ENCODE assay signal across 8 cellular contexts in genomic region chr18:48948112-48949050, GRCh38. TPM values are rescaled to one million over a fixed set of nuclear protein-coding genes. Genes with fewer than 3 reads are reported as not detected.
DNase-seq lines count a peak whose midpoint lies in the region; ATAC-seq and TF ChIP-seq lines count a peak whose summit lies in the region.

No MANE protein-coding gene starts in this region.

- H3K4me1 ChIP-seq in gastrocnemius medialis, result peaks cover 52 to 61% of the 10 kb centered on the region in 2 donors

- H3K9me3 ChIP-seq in CD4-positive, alpha-beta T cell (ENCODE audit: control insufficient read depth, low read length), result no peaks in the 10 kb centered on the region
- H3K9me3 ChIP-seq in gastrocnemius medialis, result no peaks in the 10 kb centered on the region

- no peak for TF ChIP-seq CTCF in CD4-positive, alpha-beta T cell (IDR thresholded peaks at IDR 0.05)
- TF ChIP-seq CTCF in HFF-Myc (IDR thresholded peaks at IDR 0.05; ENCODE audit: low read depth, low read length, missing control alignments), result no peak
- TF ChIP-seq CTCF in RWPE1 (conservative IDR thresholded peaks at IDR 0.05; ENCODE audit: low read depth), result no peak
- no peak for TF ChIP-seq CTCF in gastrocnemius medialis (IDR thresholded peaks at IDR 0.05 in 4 of 5, conservative IDR thresholded peaks at IDR 0.05 in 1 of 5)

- H3K27me3 Mint-ChIP-seq in CD4-positive, alpha-beta T cell, result no peaks in the 10 kb centered on the region

- peak overlapping the region; percentile 30 for H3K27ac ChIP-seq in CD4-positive, alpha-beta T cell (ENCODE audit: low read depth, low read length)
- H3K27ac ChIP-seq in RWPE1 (peak overlapping the region; percentile 99), gastrocnemius medialis (peak overlapping the region; percentile 90 to 100 (median 94))

- POLR2A ChIA-PET in CD4-positive, alpha-beta T cell (lab: Charles Lee), result interaction anchor here (0.6 to 3.2 kb wide), 6 partner anchors 8 to 171 kb away, joined by 3 to 27 read pairs (median 8); no protein-coding TSS in a partner anchor
- POLR2A ChIA-PET in RWPE1 (lab: Yijun Ruan, JAX; ENCODE audit: low non-redundant PET), result no interaction called here

- peak overlapping the region; percentile 84 for H3K4me3 ChIP-seq in HFF-Myc (replicated peaks; ENCODE audit: low read depth, low read length)
- H3K4me3 ChIP-seq in iPS-11a (ENCODE audit: low read depth, low read length), result peak overlapping the region; percentile 94
- peak overlapping the region; percentile 71 to 94 (median 85) for H3K4me3 ChIP-seq in gastrocnemius medialis

- in situ Hi-C loops in gastrocnemius medialis (cut with MboI; ENCODE audit: low sequenced_read_pairs in 4 of 4), result loop anchor here in 1 of 4 donors (25.0 kb wide), 2 partner anchors 261 to 411 kb away; partner anchors contain the start of gene CTIF

- H3K36me3 Mint-ChIP-seq in CD4-positive, alpha-beta T cell (ENCODE audit: low read depth), result peaks cover 57% of the 10 kb centered on the region

- H3K4me1 Mint-ChIP-seq in CD4-positive, alpha-beta T cell (ENCODE audit: low read depth), result peaks cover 66% of the 10 kb centered on the region

- H3K27ac Mint-ChIP-seq in CD4-positive, alpha-beta T cell, result peak overlapping the region; percentile 99

- H3K27me3 ChIP-seq in CD4-positive, alpha-beta T cell (ENCODE audit: control insufficient read depth, insufficient read depth, low read length), result no peaks in the 10 kb centered on the region
- no peaks in the 10 kb centered on the region for H3K27me3 ChIP-seq in gastrocnemius medialis

- H3K4me3 Mint-ChIP-seq in CD4-positive, alpha-beta T cell, result peak overlapping the region; percentile 100

- peak in 1 of 2 donors; percentile 17 for TF ChIP-seq POLR2A in gastrocnemius medialis (IDR thresholded peaks at IDR 0.05)

- peak in 8 of 10 experiments; percentile 30 to 68 (median 54) for DNase-seq in CD4-positive, alpha-beta T cell
- no peak for DNase-seq in HFF-Myc (ENCODE audit: extremely low read depth, low read depth)
- DNase-seq in RWPE1 (ENCODE audit: low spot score), result no peak
- peak; percentile 88 for DNase-seq in astrocyte of the hippocampus (ENCODE audit: low read depth, low spot score)
- no peak for DNase-seq in gastrocnemius medialis
- DNase-seq in cerebellar nuclear complex (lab: John Stamatoyannopoulos, UW), result no peak

- CTCF ChIA-PET in CD4-positive, alpha-beta T cell (lab: Charles Lee), result interaction anchor here (0.8 to 1.5 kb wide), 3 partner anchors 11 to 94 kb away, joined by 3 to 4 read pairs (median 3); no protein-coding TSS in a partner anchor
- CTCF ChIA-PET in RWPE1 (lab: Yijun Ruan, JAX), result no interaction called here

- H3K9me3 Mint-ChIP-seq in CD4-positive, alpha-beta T cell, result no peaks in the 10 kb centered on the region

- intact Hi-C loops in CD4-positive, alpha-beta T cell (cut with DNase I, micrococcal nuclease), result loop anchor here (1.0 to 10.0 kb wide), 7 partner anchors 7 to 866 kb away; partner anchors contain the start of gene ACAA2 (in 1 of the 2)
- intact Hi-C loops in gastrocnemius medialis (cut with DNase I; ENCODE audit: low total_unique reads), result no loop called here

- no peaks in the 10 kb centered on the region for H3K36me3 ChIP-seq in gastrocnemius medialis

- no peak for ATAC-seq in CD4-positive, alpha-beta T cell (ENCODE audit: poor library complexity)
- ATAC-seq in gastrocnemius medialis (no peak), HG03045 (IDR thresholded peaks at IDR 0.05; ENCODE audit: unreplicated experiment) (no peak)

RNA-seq across cellular contexts. Expression of gene SMAD7, which starts 2.4 kb away (rescaled TPM):
- 100 to 1,000 TPM; 244 to 254 TPM for total RNA-seq in CD4-positive, alpha-beta T cell
- 10 to 100 TPM in 3 of 4 donors, 1 to 10 TPM in 1; 9.1 to 13.4 (median 10.8) TPM for total RNA-seq in gastrocnemius medialis

Comparison
In these comparisons a context has a peak if more than half of its experiments do, and no peak if none do; other contexts are left out.
1. DNase-seq: peak in CD4-positive, alpha-beta T cell (8 of 10) and astrocyte of the hippocampus (single experiment); none in HFF-Myc (single experiment), RWPE1 (single experiment), gastrocnemius medialis (0 of 2) and cerebellar nuclear complex (0 of 2).
2. H3K27ac ChIP-seq: peak in every context shown above with its lines; median percentile 99 in RWPE1; 94 in gastrocnemius medialis; 30 in CD4-positive, alpha-beta T cell.
3. RNA of gene SMAD7, which starts 2.4 kb away (total RNA-seq): 244 to 254 TPM in CD4-positive, alpha-beta T cell; 9.1 to 13.4 TPM in gastrocnemius medialis; every median in the first group is over 10 times any median in the second.
4. Peak in every context shown above with its lines, with median percentiles within 50 percentile points of each other: H3K4me3 ChIP-seq.